ENCODE assay signal across 16 cellular contexts in genomic region chr1:108949044-108949443, GRCh38.
"Had no signal": no experiment of that assay in that cellular context is flagged by ENCODE, and none has a peak within 500 bp of the region (broad histone marks: within the 10 kb centered on the region; RNA-seq: fewer than 3 reads in every experiment).

No MANE protein-coding gene starts in this region.

- DNase-seq: activated CD4-positive, alpha-beta T cell treated with anti-CD3 and anti-CD28 coated beads for 48 hours; activated CD8-positive, alpha-beta memory T cell treated with anti-CD3 and anti-CD28 coated beads, Interleukin-2, amount 50 U/mL, for 4 hours; activated CD8-positive, alpha-beta T cell treated with anti-CD3 and anti-CD28 coated beads, Interleukin-2, amount 10 ng/mL, durations not matched to agents 7 days and 5 days; activated gamma-delta T cell treated with Interleukin-2 at 50 U/mL for 16 hours; activated naive CD8-positive, alpha-beta T cell treated with anti-CD3 and anti-CD28 coated beads, Interleukin-2, amount 10 ng/mL, durations not matched to agents 7 days and 5 days; aorta; islet precursor cell; mucosa of descending colon; natural killer cell; stimulated activated CD4-positive, alpha-beta T cell treated with anti-CD3 and anti-CD28 coated beads, Interleukin-2, amount 100 ng/mL, for 48 hours; stimulated activated naive CD4-positive, alpha-beta T cell; tibial artery had no signal

- H3K27me3 ChIP-seq: breast epithelium, right atrium auricular region, tibial artery had no signal

- H3K9me3 Mint-ChIP-seq: activated naive CD8-positive, alpha-beta T cell treated with anti-CD3 and anti-CD28 coated beads, Interleukin-2, amount 10 ng/mL, durations not matched to agents 7 days and 5 days; natural killer cell; T-helper 1 cell treated with Interleukin-12 subunit alpha and Interleukin-12 subunit beta and Interleukin-4 antibody, amounts not matched to agents 30 μg/mL and 1 μg/mL, for 36 hours had no signal

- H3K4me3 Mint-ChIP-seq: activated CD8-positive, alpha-beta T cell treated with anti-CD3 and anti-CD28 coated beads, Interleukin-2, amount 10 ng/mL, durations not matched to agents 7 days and 5 days; activated naive CD8-positive, alpha-beta T cell treated with anti-CD3 and anti-CD28 coated beads, Interleukin-2, amount 10 ng/mL, durations not matched to agents 7 days and 5 days; natural killer cell; T-helper 1 cell treated with Interleukin-12 subunit alpha and Interleukin-12 subunit beta and Interleukin-4 antibody, amounts not matched to agents 30 μg/mL and 1 μg/mL, for 36 hours had no signal

- H3K27me3 Mint-ChIP-seq: activated naive CD8-positive, alpha-beta T cell treated with anti-CD3 and anti-CD28 coated beads, Interleukin-2, amount 10 ng/mL, durations not matched to agents 7 days and 5 days; progenitor cell of endocrine pancreas had no signal

- H3K27ac ChIP-seq: right atrium auricular region had no signal

- H3K4me3 ChIP-seq: mucosa of descending colon, right atrium auricular region, tibial artery had no signal

- ATAC-seq: activated CD8-positive, alpha-beta T cell treated with anti-CD3 and anti-CD28 coated beads, Interleukin-2, amount 10 ng/mL, durations not matched to agents 7 days and 5 days; mucosa of descending colon; natural killer cell had no signal

- H3K4me1 ChIP-seq: breast epithelium had no signal

- H3K9me3 ChIP-seq: breast epithelium, mucosa of descending colon, right atrium auricular region, tibial artery had no signal

- H3K27ac Mint-ChIP-seq: activated CD8-positive, alpha-beta T cell treated with anti-CD3 and anti-CD28 coated beads, Interleukin-2, amount 10 ng/mL, durations not matched to agents 7 days and 5 days; activated naive CD8-positive, alpha-beta T cell treated with anti-CD3 and anti-CD28 coated beads, Interleukin-2, amount 10 ng/mL, durations not matched to agents 7 days and 5 days; natural killer cell; progenitor cell of endocrine pancreas; T-helper 1 cell treated with Interleukin-12 subunit alpha and Interleukin-12 subunit beta and Interleukin-4 antibody, amounts not matched to agents 30 μg/mL and 1 μg/mL, for 36 hours had no signal

- H3K36me3 ChIP-seq: breast epithelium had no signal
